ENCODE assay signal across 21 cellular contexts in the genomic region with DNA sequence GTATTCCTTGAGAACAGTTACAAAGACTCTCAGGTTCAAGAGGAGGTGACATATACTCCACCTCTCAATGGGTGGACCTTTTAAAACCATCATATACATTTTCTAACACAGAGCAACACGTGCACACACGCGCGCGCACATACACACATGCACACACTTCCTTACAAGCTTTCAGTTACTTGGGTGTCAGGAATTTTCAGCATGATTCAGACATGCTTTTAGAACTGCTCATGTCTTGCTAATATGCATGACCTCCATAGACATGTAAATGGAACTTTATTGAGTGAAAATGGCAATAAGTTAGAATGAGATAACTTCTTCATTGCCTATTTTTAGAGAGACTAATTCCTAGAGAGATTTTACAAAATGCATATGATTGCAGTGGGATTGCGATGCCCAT.
DNase-seq lines count a peak whose midpoint lies in the region; ATAC-seq, FAIRE-seq and TF ChIP-seq lines count a peak whose summit lies in the region.
"Had no signal": no experiment of that assay in that cellular context is flagged by ENCODE, and none has a peak within 500 bp of the region (broad histone marks: within the 10 kb centered on the region; RNA-seq: fewer than 3 reads in every experiment).

No MANE protein-coding gene starts in this region.

- H2BK120ac ChIP-seq in trophoblast cell (ENCODE audit: insufficient read depth, low read length, poor library complexity) = no peak overlapping the region

- no peak overlapping the region for H2BK5ac ChIP-seq in trophoblast cell (ENCODE audit: low read depth, low read length, poor library complexity)

- H2BK12ac ChIP-seq in trophoblast cell (ENCODE audit: low read length) = no peak overlapping the region

- intact Hi-C loops in head of caudate nucleus (cut with DNase I) = no loop called here

- no CpG with 5 or more reads among the region's 6 CpGs for WGBS in trophoblast cell (ENCODE audit: extremely low coverage, insufficient coverage, insufficient read length)

- H3K27ac Mint-ChIP-seq in astrocyte (ENCODE audit: unreplicated experiment) = no peak overlapping the region
- H3K27ac Mint-ChIP-seq: B cell; CD8-positive, alpha-beta T cell had no signal

- H2AFZ ChIP-seq in astrocyte (ENCODE audit: low read depth, low read length) = no peak overlapping the region
- H2AFZ ChIP-seq in trophoblast cell (ENCODE audit: insufficient read depth, low read length, poor library complexity) = no peak overlapping the region
- H2AFZ ChIP-seq: GM23248 had no signal

- H3K4ac ChIP-seq in trophoblast cell (ENCODE audit: low read depth, low read length) = no peak overlapping the region

- H3K4me1 ChIP-seq in astrocyte (ENCODE audit: insufficient read depth, low read length) (no peaks in the 10 kb centered on the region), trophoblast cell (ENCODE audit: control insufficient read depth in 1 of 2, insufficient read depth in 2 of 2, low read length in 2 of 2) (no peaks in the 10 kb centered on the region)
- H3K4me1 ChIP-seq: HAP-1 had no signal

- H4K91ac ChIP-seq in trophoblast cell (ENCODE audit: low read depth, low read length) = no peak overlapping the region

- H3K4me1 Mint-ChIP-seq in astrocyte (ENCODE audit: low read depth, unreplicated experiment) = no peaks in the 10 kb centered on the region
- H3K4me1 Mint-ChIP-seq: B cell had no signal

- H3K9me3 ChIP-seq in astrocyte (ENCODE audit: insufficient read depth, low read depth, low read length) (no peaks in the 10 kb centered on the region), trophoblast cell (ENCODE audit: insufficient read depth, low read depth, low read length) (no peaks in the 10 kb centered on the region)
- H3K9me3 ChIP-seq: BLaER1 treated with 17β-estradiol and CSF1 and Interleukin-3, amounts not matched to agents 10 nM and 100 nM; HAP-1 had no signal

- ATAC-seq in GM21360 (IDR thresholded peaks at IDR 0.05; ENCODE audit: unreplicated experiment) (no peak), HG02642 (IDR thresholded peaks at IDR 0.05; ENCODE audit: poor library complexity, unreplicated experiment) (no peak), GM21786 (IDR thresholded peaks at IDR 0.05; ENCODE audit: unreplicated experiment) (no peak)
- ATAC-seq: CD8-positive, alpha-beta T cell; GM12878; K562 had no signal

- no peaks in the 10 kb centered on the region for H3K27me3 ChIP-seq in astrocyte (ENCODE audit: insufficient read depth, low read length)
- H3K27me3 ChIP-seq in trophoblast cell (ENCODE audit: insufficient read depth, low read length) = no peaks in the 10 kb centered on the region
- H3K27me3 ChIP-seq: BLaER1 treated with 17β-estradiol and CSF1 and Interleukin-3, amounts not matched to agents 10 nM and 100 nM had no signal

- H3K79me1 ChIP-seq in trophoblast cell (ENCODE audit: low read length) = no peaks in the 10 kb centered on the region

- no peak overlapping the region for H3K4me3 Mint-ChIP-seq in astrocyte (ENCODE audit: unreplicated experiment)
- H3K4me3 Mint-ChIP-seq: B cell; CD8-positive, alpha-beta T cell had no signal

- no peak overlapping the region for H3K18ac ChIP-seq in trophoblast cell (ENCODE audit: low read length)

- peak; percentile 12 for DNase-seq in NCI-H226
- peak; percentile 25 for DNase-seq in astrocyte (ENCODE audit: low read depth)
- peak; percentile 2 for DNase-seq in epithelial cell of esophagus (ENCODE audit: low read depth)
- DNase-seq in trophoblast cell = peak; percentile 33 to 63
- no peak for DNase-seq in head of caudate nucleus
- DNase-seq: CD8-positive, alpha-beta T cell; COR-L47; DMS79; GF-D8; GM23248; IMR-90 had no signal

- no peak overlapping the region for H4K12ac ChIP-seq in trophoblast cell (ENCODE audit: low read depth, low read length)

- H3K9ac ChIP-seq in astrocyte (ENCODE audit: low read length) = no peak overlapping the region
- no peak overlapping the region for H3K9ac ChIP-seq in trophoblast cell (ENCODE audit: low read length)
- H3K9ac ChIP-seq: BLaER1 treated with 17β-estradiol and CSF1 and Interleukin-3, amounts not matched to agents 10 nM and 100 nM; GM23248 had no signal

- H3K36me3 Mint-ChIP-seq in astrocyte (ENCODE audit: low read depth, unreplicated experiment) = no peaks in the 10 kb centered on the region
- H3K36me3 Mint-ChIP-seq: CD8-positive, alpha-beta T cell had no signal

- no peaks in the 10 kb centered on the region for H3K27me3 Mint-ChIP-seq in astrocyte (ENCODE audit: low read depth, unreplicated experiment)
- H3K27me3 Mint-ChIP-seq: B cell had no signal

- no peaks in the 10 kb centered on the region for H3K36me3 ChIP-seq in astrocyte (ENCODE audit: insufficient read depth, low read length)
- H3K36me3 ChIP-seq in trophoblast cell (ENCODE audit: control insufficient read depth in 1 of 2, insufficient read depth in 2 of 2, low read length in 2 of 2) = no peaks in the 10 kb centered on the region
- H3K36me3 ChIP-seq: BLaER1 treated with 17β-estradiol and CSF1 and Interleukin-3, amounts not matched to agents 10 nM and 100 nM; HAP-1 had no signal

- H3K9me3 Mint-ChIP-seq in astrocyte (ENCODE audit: unreplicated experiment) = no peaks in the 10 kb centered on the region

- no peak for FAIRE-seq in astrocyte (lab: Jason Lieb, UNC)
- FAIRE-seq: D721Med, GM12878, K562 had no signal

- H3K4me3 ChIP-seq in astrocyte (ENCODE audit: insufficient read depth, low read depth, low read length) (no peak overlapping the region), epithelial cell of esophagus (ENCODE audit: low read length) (no peak overlapping the region), trophoblast cell (ENCODE audit: low read depth, low read length) (no peak overlapping the region)
- H3K4me3 ChIP-seq: BLaER1 treated with 17β-estradiol and CSF1 and Interleukin-3, amounts not matched to agents 10 nM and 100 nM; GM12878; GM23248; HAP-1; K562 had no signal

- H3K14ac ChIP-seq in trophoblast cell (ENCODE audit: low read length) = no peak overlapping the region

- H4K20me1 ChIP-seq in astrocyte (ENCODE audit: insufficient read depth, low read length) = no peaks in the 10 kb centered on the region
- H4K20me1 ChIP-seq: BLaER1 treated with 17β-estradiol and CSF1 and Interleukin-3, amounts not matched to agents 10 nM and 100 nM had no signal

- no peak overlapping the region for H3K23ac ChIP-seq in trophoblast cell (ENCODE audit: low read length)

- H3K79me2 ChIP-seq in astrocyte (ENCODE audit: insufficient read depth, low read length) (no peaks in the 10 kb centered on the region), trophoblast cell (ENCODE audit: control insufficient read depth, insufficient read depth, low read length, poor library complexity) (no peaks in the 10 kb centered on the region)

- H3K27ac ChIP-seq in astrocyte (ENCODE audit: low read depth, low read length) = no peak overlapping the region
- H3K27ac ChIP-seq in trophoblast cell (ENCODE audit: low read depth, low read length) = no peak overlapping the region
- H3K27ac ChIP-seq: BLaER1 treated with 17β-estradiol and CSF1 and Interleukin-3, amounts not matched to agents 10 nM and 100 nM; GM23248; HL-60 had no signal

- TF ChIP-seq CTCF in astrocyte (IDR thresholded peaks at IDR 0.05; ENCODE audit: insufficient read depth, low read depth, low read length) (no peak), epithelial cell of esophagus (IDR thresholded peaks at IDR 0.05; ENCODE audit: insufficient read depth, low read depth, low read length, missing control alignments) (no peak)

- no peak overlapping the region for H3K4me2 ChIP-seq in astrocyte (ENCODE audit: low read length)
- H3K4me2 ChIP-seq in trophoblast cell (ENCODE audit: low read length) = no peak overlapping the region
- H3K4me2 ChIP-seq: BLaER1 treated with 17β-estradiol and CSF1 and Interleukin-3, amounts not matched to agents 10 nM and 100 nM had no signal

- no peak overlapping the region for H2AK5ac ChIP-seq in trophoblast cell (ENCODE audit: low read length)

- H4K8ac ChIP-seq in trophoblast cell (ENCODE audit: low read depth, low read length) = no peak overlapping the region

Comparison
In these comparisons a context has a peak if more than half of its experiments do, and no peak if none do; other contexts are left out.
1. DNase-seq: peak in NCI-H226 (single experiment), astrocyte (single experiment), epithelial cell of esophagus (single experiment) and trophoblast cell (2 of 2); none in head of caudate nucleus (0 of 42).